13 cellular contexts compared by ENCODE assay signal in genomic region chr3:56781762-56782161, GRCh38. TPM values are rescaled to one million over a fixed set of nuclear protein-coding genes. Genes with fewer than 3 reads are reported as not detected.
DNase-seq lines count a peak whose midpoint lies in the region; ATAC-seq lines count a peak whose summit lies in the region.
"Had no signal": no experiment of that assay in that cellular context is flagged by ENCODE, and none has a peak within 500 bp of the region (broad histone marks: within the 10 kb centered on the region; RNA-seq: fewer than 3 reads in every experiment).

No MANE protein-coding gene starts in this region.

- H3K4me3 Mint-ChIP-seq in activated CD4-positive, alpha-beta T cell treated with anti-CD3 and anti-CD28 coated beads for 36 hours: no peak overlapping the region
- H3K4me3 Mint-ChIP-seq in effector memory CD8-positive, alpha-beta T cell: peak overlapping the region; percentile 19 to 75
- H3K4me3 Mint-ChIP-seq: brain had no signal

- in situ Hi-C loops in ACHN (cut with HindIII; ENCODE audit: low pct_ligation_motif_present, low pct_unique_long_range_greater_than_20kb, low sequenced_read_pairs): no loop called here

- H3K9me3 Mint-ChIP-seq in activated CD4-positive, alpha-beta T cell treated with anti-CD3 and anti-CD28 coated beads for 36 hours (ENCODE audit: low read depth): no peaks in the 10 kb centered on the region
- no peaks in the 10 kb centered on the region for H3K9me3 Mint-ChIP-seq in effector memory CD8-positive, alpha-beta T cell
- H3K9me3 Mint-ChIP-seq: brain had no signal

- peak overlapping the region; percentile 97 for H3K27ac Mint-ChIP-seq in activated CD4-positive, alpha-beta T cell treated with anti-CD3 and anti-CD28 coated beads for 36 hours
- peak overlapping the region; percentile 78 to 97 for H3K27ac Mint-ChIP-seq in effector memory CD8-positive, alpha-beta T cell
- H3K27ac Mint-ChIP-seq: brain had no signal

- 0 out of 2 replicates have a peak, but pooled peaks cover 6% of the 10 kb centered on the region for H3K36me3 ChIP-seq in KOPT-K1 (ENCODE audit: insufficient read depth, low read length)
- H3K36me3 ChIP-seq: left lung had no signal

- CTCF ChIA-PET in activated CD4-positive, alpha-beta T cell treated with anti-CD3 and anti-CD28 coated beads for 36 hours (lab: Charles Lee): interaction anchor here (0.7 to 16.2 kb wide), 5 partner anchors 9 to 96 kb away, joined by 3 to 270 read pairs (median 4); partner anchors contain the start of gene ARHGEF3

- no peak for ATAC-seq in activated CD4-positive, alpha-beta T cell treated with anti-CD3 and anti-CD28 coated beads for 36 hours
- no peak for ATAC-seq in effector memory CD8-positive, alpha-beta T cell (replicated peaks)
- no peak for ATAC-seq in HG03354 (IDR thresholded peaks at IDR 0.05; ENCODE audit: poor library complexity, severe bottlenecking, unreplicated experiment)
- ATAC-seq: left lung had no signal

- peaks cover 93% of the 10 kb centered on the region for H3K4me1 Mint-ChIP-seq in activated CD4-positive, alpha-beta T cell treated with anti-CD3 and anti-CD28 coated beads for 36 hours
- H3K4me1 Mint-ChIP-seq in effector memory CD8-positive, alpha-beta T cell (ENCODE audit: low read depth in 2 of 2): peaks cover 61 to 93% of the 10 kb centered on the region in 2 donors

- H3K9me3 ChIP-seq in KOPT-K1 (ENCODE audit: insufficient read depth, low read length, poor library complexity, severe bottlenecking): no peaks in the 10 kb centered on the region
- H3K9me3 ChIP-seq: left lung had no signal

- H3K27ac ChIP-seq in KOPT-K1 (ENCODE audit: low read depth, low read length, poor library complexity, severe bottlenecking): peak overlapping the region; percentile 87
- H3K27ac ChIP-seq in skin epidermis: peak overlapping the region in 11 of 21 experiments; percentile 10 to 93 (median 79)

- intact Hi-C loops in activated CD4-positive, alpha-beta T cell treated with anti-CD3 and anti-CD28 coated beads for 36 hours (cut with DNase I, micrococcal nuclease): loop anchor here (2.0 to 10.0 kb wide), 4 partner anchors 23 to 813 kb away; partner anchors contain the start of genes CCDC66 (in 2 of the 2) and ARF4 (in 1 of the 2)

- peaks cover 29% of the 10 kb centered on the region for H3K36me3 Mint-ChIP-seq in activated CD4-positive, alpha-beta T cell treated with anti-CD3 and anti-CD28 coated beads for 36 hours (ENCODE audit: low read depth)
- peaks cover 30% of the 10 kb centered on the region for H3K36me3 Mint-ChIP-seq in effector memory CD8-positive, alpha-beta T cell (ENCODE audit: insufficient read depth)
- H3K36me3 Mint-ChIP-seq: brain had no signal

- no peaks in the 10 kb centered on the region for H3K27me3 Mint-ChIP-seq in activated CD4-positive, alpha-beta T cell treated with anti-CD3 and anti-CD28 coated beads for 36 hours
- no peaks in the 10 kb centered on the region for H3K27me3 Mint-ChIP-seq in effector memory CD8-positive, alpha-beta T cell

- no peak overlapping the region for H3K4me3 ChIP-seq in skin epidermis
- H3K4me3 ChIP-seq: left lung had no signal

- no peak for DNase-seq in activated CD4-positive, alpha-beta T cell treated with anti-CD3 and anti-CD28 coated beads for 36 hours
- no peak for DNase-seq in activated CD4-positive, alpha-beta T cell treated with anti-CD3 and anti-CD28 coated beads for 48 hours
- DNase-seq in effector memory CD8-positive, alpha-beta T cell: no peak
- no peak for DNase-seq in ACHN
- no peak for DNase-seq in stimulated activated CD4-positive, alpha-beta T cell treated with anti-CD3 and anti-CD28 coated beads, Interleukin-15, amount 100 ng/mL, for 24 hours
- DNase-seq: DMS153, left lung, NCI-H1417 treated with DMSO at 0.1 percent for 48 hours, NCI-H82 had no signal

- POLR2A ChIA-PET in activated CD4-positive, alpha-beta T cell treated with anti-CD3 and anti-CD28 coated beads for 36 hours (lab: Charles Lee): no interaction called here

RNA-seq across cellular contexts. Expression of gene ARHGEF3, which starts 20.0 kb away (rescaled TPM):
- total RNA-seq in activated CD4-positive, alpha-beta T cell treated with anti-CD3 and anti-CD28 coated beads for 36 hours: 10 to 100 TPM; 34.4 to 38.3 TPM
